Comparison of ENCODE assay signal across 11 cellular contexts in the genomic region with DNA sequence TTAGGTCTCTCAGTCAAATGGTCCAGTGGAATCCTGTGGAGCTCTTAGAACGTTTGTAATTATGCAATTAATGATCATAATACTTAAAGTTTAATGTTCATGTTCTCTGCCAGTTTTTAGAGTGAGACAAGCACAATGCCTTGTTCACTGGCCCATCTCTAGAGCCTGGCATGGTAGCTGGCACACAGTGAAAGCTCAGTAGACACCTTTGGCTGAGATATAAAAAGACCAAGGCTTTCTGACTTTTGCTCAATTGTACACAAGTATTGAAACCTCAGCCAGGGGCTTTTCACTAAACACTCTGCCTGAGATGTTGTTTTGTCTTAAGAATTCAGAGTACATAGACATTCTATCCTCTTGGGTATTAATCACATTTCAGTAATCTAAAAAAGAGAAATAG.
DNase-seq lines count a peak whose midpoint lies in the region; ATAC-seq and TF ChIP-seq lines count a peak whose summit lies in the region.
"Had no signal": no experiment of that assay in that cellular context is flagged by ENCODE, and none has a peak within 500 bp of the region (broad histone marks: within the 10 kb centered on the region; RNA-seq: fewer than 3 reads in every experiment).

No MANE protein-coding gene starts in this region.

- H3K4me3 Mint-ChIP-seq in activated naive CD4-positive, alpha-beta T cell treated with anti-CD3 and anti-CD28 coated beads, Interleukin-2, amount 50 U/mL, for 24 hours: peak overlapping the region; percentile 79
- H3K4me3 Mint-ChIP-seq in activated naive CD4-positive, alpha-beta T cell treated with anti-CD3 and anti-CD28 coated beads, Interleukin-2, amount 10 ng/mL, durations not matched to agents 7 days and 5 days: no peak overlapping the region
- H3K4me3 Mint-ChIP-seq in GM23338: no peak overlapping the region

- no peak for DNase-seq in activated naive CD4-positive, alpha-beta T cell treated with anti-CD3 and anti-CD28 coated beads, Interleukin-2, amount 10 ng/mL, durations not matched to agents 7 days and 5 days
- no peak for DNase-seq in effector memory CD4-positive, alpha-beta T cell
- no peak for DNase-seq in vagina (ENCODE audit: extremely low spot score in 2 of 2)
- DNase-seq in MM.1S: no peak
- no peak for DNase-seq in GM23338 (ENCODE audit: low spot score)
- DNase-seq in COLO668 (lab: John Stamatoyannopoulos, UW; ENCODE audit: unreplicated experiment): no peak
- DNase-seq: SIG-M5 had no signal

- H3K9me2 ChIP-seq in MM.1S (replicated peaks; ENCODE audit: insufficient read depth, low read length): no peaks in the 10 kb centered on the region
- H3K9me2 ChIP-seq in GM23338 (ENCODE audit: insufficient read depth): no peaks in the 10 kb centered on the region

- H3K9me3 ChIP-seq in effector memory CD4-positive, alpha-beta T cell (ENCODE audit: control insufficient read depth, low read length): no peaks in the 10 kb centered on the region
- H3K9me3 ChIP-seq in vagina: no peaks in the 10 kb centered on the region
- H3K9me3 ChIP-seq in MM.1S (replicated peaks; ENCODE audit: insufficient read depth, low read length): no peaks in the 10 kb centered on the region
- H3K9me3 ChIP-seq: BLaER1 treated with 17β-estradiol and CSF1 and Interleukin-3, amounts not matched to agents 10 nM and 100 nM had no signal

- no peaks in the 10 kb centered on the region for H3K79me2 ChIP-seq in MM.1S (ENCODE audit: low read length)
- H3K79me2 ChIP-seq in GM23338 (replicated peaks; ENCODE audit: insufficient read depth): no peaks in the 10 kb centered on the region

- ATAC-seq in HG03108 (IDR thresholded peaks at IDR 0.05; ENCODE audit: unreplicated experiment) (peak; percentile 40), GM23338 (no peak)

- no peaks in the 10 kb centered on the region for H3K27me3 ChIP-seq in effector memory CD4-positive, alpha-beta T cell (replicated peaks; ENCODE audit: control insufficient read depth, insufficient read depth, low read length, poor library complexity, severe bottlenecking)
- H3K27me3 ChIP-seq in vagina: no peaks in the 10 kb centered on the region
- no peaks in the 10 kb centered on the region for H3K27me3 ChIP-seq in MM.1S (replicated peaks; ENCODE audit: insufficient read depth, low read length)
- no peaks in the 10 kb centered on the region for H3K27me3 ChIP-seq in GM23338 (ENCODE audit: insufficient read depth)
- H3K27me3 ChIP-seq: BLaER1 treated with 17β-estradiol and CSF1 and Interleukin-3, amounts not matched to agents 10 nM and 100 nM had no signal

- no peak overlapping the region for H3K27ac Mint-ChIP-seq in activated naive CD4-positive, alpha-beta T cell treated with anti-CD3 and anti-CD28 coated beads, Interleukin-2, amount 50 U/mL, for 24 hours
- no peak overlapping the region for H3K27ac Mint-ChIP-seq in activated naive CD4-positive, alpha-beta T cell treated with anti-CD3 and anti-CD28 coated beads, Interleukin-2, amount 10 ng/mL, durations not matched to agents 7 days and 5 days
- no peak overlapping the region for H3K27ac Mint-ChIP-seq in GM23338

- no peaks in the 10 kb centered on the region for H3K27me3 Mint-ChIP-seq in activated naive CD4-positive, alpha-beta T cell treated with anti-CD3 and anti-CD28 coated beads, Interleukin-2, amount 50 U/mL, for 24 hours
- no peaks in the 10 kb centered on the region for H3K27me3 Mint-ChIP-seq in activated naive CD4-positive, alpha-beta T cell treated with anti-CD3 and anti-CD28 coated beads, Interleukin-2, amount 10 ng/mL, durations not matched to agents 7 days and 5 days
- no peaks in the 10 kb centered on the region for H3K27me3 Mint-ChIP-seq in GM23338 (ENCODE audit: insufficient read depth, low read depth, poor library complexity)

- CTCF ChIA-PET in activated naive CD4-positive, alpha-beta T cell treated with anti-CD3 and anti-CD28 coated beads, Interleukin-2, amount 10 ng/mL, durations not matched to agents 7 days and 5 days (lab: Charles Lee): interaction anchor here (1.3 to 1.9 kb wide), 2 partner anchors 32 to 87 kb away, joined by 3 to 4 read pairs; no protein-coding TSS in a partner anchor

- H3K4me1 Mint-ChIP-seq in activated naive CD4-positive, alpha-beta T cell treated with anti-CD3 and anti-CD28 coated beads, Interleukin-2, amount 50 U/mL, for 24 hours: peaks cover 56% of the 10 kb centered on the region
- peaks cover 7% of the 10 kb centered on the region for H3K4me1 Mint-ChIP-seq in activated naive CD4-positive, alpha-beta T cell treated with anti-CD3 and anti-CD28 coated beads, Interleukin-2, amount 10 ng/mL, durations not matched to agents 7 days and 5 days
- H3K4me1 Mint-ChIP-seq in GM23338: peaks cover 30% of the 10 kb centered on the region

- H3K36me3 Mint-ChIP-seq in activated naive CD4-positive, alpha-beta T cell treated with anti-CD3 and anti-CD28 coated beads, Interleukin-2, amount 50 U/mL, for 24 hours: no peaks in the 10 kb centered on the region
- H3K36me3 Mint-ChIP-seq in activated naive CD4-positive, alpha-beta T cell treated with anti-CD3 and anti-CD28 coated beads, Interleukin-2, amount 10 ng/mL, durations not matched to agents 7 days and 5 days: no peaks in the 10 kb centered on the region
- no peaks in the 10 kb centered on the region for H3K36me3 Mint-ChIP-seq in GM23338 (ENCODE audit: low read depth)

- H4K20me1 ChIP-seq in MM.1S (ENCODE audit: insufficient read depth, low read length) (no peaks in the 10 kb centered on the region), GM23338 (replicated peaks; ENCODE audit: insufficient read depth) (no peaks in the 10 kb centered on the region)
- H4K20me1 ChIP-seq: BLaER1 treated with 17β-estradiol and CSF1 and Interleukin-3, amounts not matched to agents 10 nM and 100 nM had no signal

- intact Hi-C loops in vagina (cut with DNase I): no loop called here

- no peaks in the 10 kb centered on the region for H3K9me3 Mint-ChIP-seq in activated naive CD4-positive, alpha-beta T cell treated with anti-CD3 and anti-CD28 coated beads, Interleukin-2, amount 50 U/mL, for 24 hours
- no peaks in the 10 kb centered on the region for H3K9me3 Mint-ChIP-seq in activated naive CD4-positive, alpha-beta T cell treated with anti-CD3 and anti-CD28 coated beads, Interleukin-2, amount 10 ng/mL, durations not matched to agents 7 days and 5 days
- H3K9me3 Mint-ChIP-seq in GM23338: no peaks in the 10 kb centered on the region

- no peaks in the 10 kb centered on the region for H3F3A ChIP-seq in MM.1S (ENCODE audit: insufficient read depth, low read length)
- H3F3A ChIP-seq in GM23338 (replicated peaks; ENCODE audit: low read depth): no peaks in the 10 kb centered on the region

- no peak for TF ChIP-seq CTCF in vagina (IDR thresholded peaks at IDR 0.05)
- TF ChIP-seq CTCF in MM.1S (IDR thresholded peaks at IDR 0.05; ENCODE audit: low read length): no peak
- TF ChIP-seq CTCF in GM23338 (conservative IDR thresholded peaks at IDR 0.05; ENCODE audit: low read depth in 2 of 2): no peak

- no peak overlapping the region for H3K4me3 ChIP-seq in effector memory CD4-positive, alpha-beta T cell (ENCODE audit: insufficient read depth, low read depth, low read length, poor library complexity, severe bottlenecking)
- H3K4me3 ChIP-seq in vagina (no peak overlapping the region), MM.1S (ENCODE audit: low read length) (no peak overlapping the region), GM23338 (no peak overlapping the region)
- H3K4me3 ChIP-seq: BLaER1 treated with 17β-estradiol and CSF1 and Interleukin-3, amounts not matched to agents 10 nM and 100 nM had no signal

- H3K27ac ChIP-seq in effector memory CD4-positive, alpha-beta T cell (ENCODE audit: insufficient read depth, low read length, poor library complexity, severe bottlenecking): peak overlapping the region; percentile 83
- peak overlapping the region; percentile 66 for H3K27ac ChIP-seq in vagina
- no peak overlapping the region for H3K27ac ChIP-seq in MM.1S (ENCODE audit: low read length)
- no peak overlapping the region for H3K27ac ChIP-seq in GM23338 (ENCODE audit: low read depth)
- H3K27ac ChIP-seq: HL-60 had no signal

- H3K36me3 ChIP-seq in effector memory CD4-positive, alpha-beta T cell (ENCODE audit: control insufficient read depth, insufficient read depth, low read length): no peaks in the 10 kb centered on the region
- no peaks in the 10 kb centered on the region for H3K36me3 ChIP-seq in vagina
- no peaks in the 10 kb centered on the region for H3K36me3 ChIP-seq in MM.1S (replicated peaks; ENCODE audit: insufficient read depth, low read length)
- no peaks in the 10 kb centered on the region for H3K36me3 ChIP-seq in GM23338 (ENCODE audit: insufficient read depth)
- H3K36me3 ChIP-seq: BLaER1 treated with 17β-estradiol and CSF1 and Interleukin-3, amounts not matched to agents 10 nM and 100 nM had no signal

- peaks cover 29% of the 10 kb centered on the region for H3K4me1 ChIP-seq in effector memory CD4-positive, alpha-beta T cell (ENCODE audit: control insufficient read depth, insufficient read depth, low read length, poor library complexity, severe bottlenecking)
- H3K4me1 ChIP-seq in vagina (peaks cover 40% of the 10 kb centered on the region), MM.1S (ENCODE audit: low read length) (no peaks in the 10 kb centered on the region), GM23338 (ENCODE audit: insufficient read depth) (peaks cover 24% of the 10 kb centered on the region)

- H3K4me2 ChIP-seq in MM.1S (ENCODE audit: low read depth, low read length) (no peak overlapping the region), GM23338 (no peak overlapping the region)

- H2AFZ ChIP-seq in MM.1S (ENCODE audit: low read length) (no peak overlapping the region), GM23338 (no peak overlapping the region)

- no peak for TF ChIP-seq POLR2A in vagina (IDR thresholded peaks at IDR 0.05)

- no peak overlapping the region for H3K9ac ChIP-seq in MM.1S (ENCODE audit: low read length)
- H3K9ac ChIP-seq: BLaER1 treated with 17β-estradiol and CSF1 and Interleukin-3, amounts not matched to agents 10 nM and 100 nM had no signal

TF ChIP-seq in GM23338, 12 proteins besides CTCF, POLR2A, EP300 and RAD21:
- no peak for TF ChIP-seq ZNF114 (CRISPR knock-in tag; IDR thresholded peaks at IDR 0.05)
- TF ChIP-seq EZH2 (IDR thresholded peaks at IDR 0.05; ENCODE audit: low read depth, unreplicated experiment): no peak
- TF ChIP-seq EZH2phosphoT487 (IDR thresholded peaks at IDR 0.05; ENCODE audit: unreplicated experiment): no peak
- TF ChIP-seq ZNF331 (CRISPR knock-in tag; IDR thresholded peaks at IDR 0.05; ENCODE audit: low read depth): no peak

Comparison
In these comparisons a context has a peak if more than half of its experiments do, and no peak if none do; other contexts are left out.
1. H3K27ac ChIP-seq: peak in effector memory CD4-positive, alpha-beta T cell (single experiment) and vagina (single experiment); none in MM.1S (single experiment) and GM23338 (single experiment).